Comparison of ENCODE assay signal across 17 cellular contexts in genomic region chr1:156462954-156463795, GRCh38. TPM values are rescaled to one million over a fixed set of nuclear protein-coding genes. Genes with fewer than 3 reads are reported as not detected.
DNase-seq lines count a peak whose midpoint lies in the region; ATAC-seq and TF ChIP-seq lines count a peak whose summit lies in the region.
"Had no signal": no experiment of that assay in that cellular context is flagged by ENCODE, and none has a peak within 500 bp of the region (broad histone marks: within the 10 kb centered on the region; RNA-seq: fewer than 3 reads in every experiment).

No MANE protein-coding gene starts in this region.

- peaks cover 42% of the 10 kb centered on the region for H3K4me1 ChIP-seq in mucosa of stomach (ENCODE audit: control insufficient read depth, insufficient read depth, low read length)
- peaks cover 5 to 76% (median 55%) of the 10 kb centered on the region in 4 donors for H3K4me1 ChIP-seq in tibial artery

- H3K27ac Mint-ChIP-seq in activated naive CD8-positive, alpha-beta T cell treated with anti-CD3 and anti-CD28 coated beads for 36 hours, result peak overlapping the region; percentile 54
- no peak overlapping the region for H3K27ac Mint-ChIP-seq in activated naive CD8-positive, alpha-beta T cell treated with anti-CD3 and anti-CD28 coated beads, Interleukin-2, amount 50 U/mL, for 24 hours
- H3K27ac Mint-ChIP-seq in chondrocyte (ENCODE audit: unreplicated experiment), result peak overlapping the region; percentile 97
- no peak overlapping the region for H3K27ac Mint-ChIP-seq in activated T-helper 1 cell treated with anti-CD3 and anti-CD28 coated beads, Interleukin-12 subunit alpha, Interleukin-12 subunit beta, Interleukin-2, Interleukin-4 antibody, amounts not matched to agents 30 ng/mL and 10 ng/mL and 1 ng/mL, durations not matched to agents 14 hours and 24 hours and 36 hours
- H3K27ac Mint-ChIP-seq: mesothelial cell of epicardium had no signal

- TF ChIP-seq CTCF in chondrocyte (IDR thresholded peaks at IDR 0.05) (no peak), tibial artery (IDR thresholded peaks at IDR 0.05) (no peak)

- no peak for ATAC-seq in activated naive CD8-positive, alpha-beta T cell treated with anti-CD3 and anti-CD28 coated beads, Interleukin-2, amount 50 U/mL, for 24 hours

- H3K27me3 Mint-ChIP-seq in activated naive CD8-positive, alpha-beta T cell treated with anti-CD3 and anti-CD28 coated beads for 36 hours, result no peaks in the 10 kb centered on the region
- H3K27me3 Mint-ChIP-seq in activated naive CD8-positive, alpha-beta T cell treated with anti-CD3 and anti-CD28 coated beads, Interleukin-2, amount 50 U/mL, for 24 hours, result no peaks in the 10 kb centered on the region
- H3K27me3 Mint-ChIP-seq in chondrocyte (ENCODE audit: low read depth), result no peaks in the 10 kb centered on the region
- no peaks in the 10 kb centered on the region for H3K27me3 Mint-ChIP-seq in activated T-helper 1 cell treated with anti-CD3 and anti-CD28 coated beads, Interleukin-12 subunit alpha, Interleukin-12 subunit beta, Interleukin-2, Interleukin-4 antibody, amounts not matched to agents 30 ng/mL and 10 ng/mL and 1 ng/mL, durations not matched to agents 14 hours and 24 hours and 36 hours (ENCODE audit: insufficient read depth)

- intact Hi-C loops in tibial artery (cut with DNase I; ENCODE audit: low total_unique reads), result loop anchor here (5.0 kb wide), 1 partner anchor 39 kb away; the partner anchor contains the start of gene MEF2D
- intact Hi-C loops in activated T-helper 1 cell treated with anti-CD3 and anti-CD28 coated beads, Interleukin-12 subunit alpha, Interleukin-12 subunit beta, Interleukin-2, Interleukin-4 antibody, amounts not matched to agents 30 ng/mL and 10 ng/mL and 1 ng/mL, durations not matched to agents 14 hours and 24 hours and 36 hours (cut with micrococcal nuclease), result no loop called here

- H3K9ac ChIP-seq in mucosa of stomach (ENCODE audit: low read length), result peak overlapping the region; percentile 28
- H3K9ac ChIP-seq: SK-N-SH had no signal

- H3K4me3 ChIP-seq in mucosa of stomach (ENCODE audit: low read length) (no peak overlapping the region), tibial artery (no peak overlapping the region)
- H3K4me3 ChIP-seq: ovary, spleen had no signal

- no peaks in the 10 kb centered on the region for H3K27me3 ChIP-seq in mucosa of stomach (ENCODE audit: control insufficient read depth, insufficient read depth, low read length)
- H3K27me3 ChIP-seq in tibial artery, result no peaks in the 10 kb centered on the region
- H3K27me3 ChIP-seq: ovary, spleen had no signal

- H3K9me3 ChIP-seq in mucosa of stomach (ENCODE audit: control insufficient read depth, low read length), result no peaks in the 10 kb centered on the region
- H3K9me3 ChIP-seq in tibial artery, result no peaks in the 10 kb centered on the region
- H3K9me3 ChIP-seq: ovary, SK-N-SH, spleen had no signal

- H3K36me3 ChIP-seq in mucosa of stomach (ENCODE audit: control insufficient read depth, insufficient read depth, low read length), result peaks cover 7% of the 10 kb centered on the region
- peaks cover 19 to 31% (median 20%) of the 10 kb centered on the region in 3 donors for H3K36me3 ChIP-seq in tibial artery
- H3K36me3 ChIP-seq: ovary had no signal

- no peak overlapping the region for H3K4me3 Mint-ChIP-seq in activated naive CD8-positive, alpha-beta T cell treated with anti-CD3 and anti-CD28 coated beads for 36 hours
- no peak overlapping the region for H3K4me3 Mint-ChIP-seq in activated naive CD8-positive, alpha-beta T cell treated with anti-CD3 and anti-CD28 coated beads, Interleukin-2, amount 50 U/mL, for 24 hours
- H3K4me3 Mint-ChIP-seq in chondrocyte (ENCODE audit: unreplicated experiment), result no peak overlapping the region
- H3K4me3 Mint-ChIP-seq in activated T-helper 1 cell treated with anti-CD3 and anti-CD28 coated beads, Interleukin-12 subunit alpha, Interleukin-12 subunit beta, Interleukin-2, Interleukin-4 antibody, amounts not matched to agents 30 ng/mL and 10 ng/mL and 1 ng/mL, durations not matched to agents 14 hours and 24 hours and 36 hours, result no peak overlapping the region
- H3K4me3 Mint-ChIP-seq: mesothelial cell of epicardium had no signal

- peaks cover 13% of the 10 kb centered on the region for H3K4me1 Mint-ChIP-seq in activated naive CD8-positive, alpha-beta T cell treated with anti-CD3 and anti-CD28 coated beads for 36 hours
- peaks cover 3% of the 10 kb centered on the region for H3K4me1 Mint-ChIP-seq in activated naive CD8-positive, alpha-beta T cell treated with anti-CD3 and anti-CD28 coated beads, Interleukin-2, amount 50 U/mL, for 24 hours
- peaks cover 72% of the 10 kb centered on the region for H3K4me1 Mint-ChIP-seq in chondrocyte (ENCODE audit: low read depth)
- H3K4me1 Mint-ChIP-seq in activated T-helper 1 cell treated with anti-CD3 and anti-CD28 coated beads, Interleukin-12 subunit alpha, Interleukin-12 subunit beta, Interleukin-2, Interleukin-4 antibody, amounts not matched to agents 30 ng/mL and 10 ng/mL and 1 ng/mL, durations not matched to agents 14 hours and 24 hours and 36 hours (ENCODE audit: low read depth), result peaks cover 12% of the 10 kb centered on the region

- H3K27ac ChIP-seq in tibial artery, result peak overlapping the region; percentile 91 to 94
- H3K27ac ChIP-seq: ovary had no signal

- no peaks in the 10 kb centered on the region for H3K9me3 Mint-ChIP-seq in activated naive CD8-positive, alpha-beta T cell treated with anti-CD3 and anti-CD28 coated beads for 36 hours
- H3K9me3 Mint-ChIP-seq in activated naive CD8-positive, alpha-beta T cell treated with anti-CD3 and anti-CD28 coated beads, Interleukin-2, amount 50 U/mL, for 24 hours, result no peaks in the 10 kb centered on the region
- no peaks in the 10 kb centered on the region for H3K9me3 Mint-ChIP-seq in chondrocyte (ENCODE audit: low read depth)
- no peaks in the 10 kb centered on the region for H3K9me3 Mint-ChIP-seq in activated T-helper 1 cell treated with anti-CD3 and anti-CD28 coated beads, Interleukin-12 subunit alpha, Interleukin-12 subunit beta, Interleukin-2, Interleukin-4 antibody, amounts not matched to agents 30 ng/mL and 10 ng/mL and 1 ng/mL, durations not matched to agents 14 hours and 24 hours and 36 hours
- H3K9me3 Mint-ChIP-seq: mesothelial cell of epicardium had no signal

- H3K36me3 Mint-ChIP-seq in activated naive CD8-positive, alpha-beta T cell treated with anti-CD3 and anti-CD28 coated beads for 36 hours, result peaks cover 3% of the 10 kb centered on the region
- peaks cover 3% of the 10 kb centered on the region for H3K36me3 Mint-ChIP-seq in activated naive CD8-positive, alpha-beta T cell treated with anti-CD3 and anti-CD28 coated beads, Interleukin-2, amount 50 U/mL, for 24 hours (ENCODE audit: low read depth)
- H3K36me3 Mint-ChIP-seq in chondrocyte (ENCODE audit: low read depth), result peaks cover 6% of the 10 kb centered on the region
- H3K36me3 Mint-ChIP-seq in activated T-helper 1 cell treated with anti-CD3 and anti-CD28 coated beads, Interleukin-12 subunit alpha, Interleukin-12 subunit beta, Interleukin-2, Interleukin-4 antibody, amounts not matched to agents 30 ng/mL and 10 ng/mL and 1 ng/mL, durations not matched to agents 14 hours and 24 hours and 36 hours (ENCODE audit: low read depth), result peaks cover 19% of the 10 kb centered on the region

- no peak for DNase-seq in activated naive CD8-positive, alpha-beta T cell treated with anti-CD3 and anti-CD28 coated beads for 36 hours
- no peak for DNase-seq in activated naive CD8-positive, alpha-beta T cell treated with anti-CD3 and anti-CD28 coated beads, Interleukin-2, amount 50 U/mL, for 24 hours
- no peak for DNase-seq in chondrocyte (ENCODE audit: low spot score)
- no peak for DNase-seq in tibial artery
- no peak for DNase-seq in GF-D8 (lab: John Stamatoyannopoulos, UW)
- DNase-seq in NK-92 treated with Interleukin-12 subunit alpha and Interleukin-12 subunit beta, amount 100 ng/mL, for 24 hours (lab: John Stamatoyannopoulos, UW), result no peak
- no peak for DNase-seq in activated T-helper 1 cell treated with anti-CD3 and anti-CD28 coated beads, Interleukin-12 subunit alpha, Interleukin-12 subunit beta, Interleukin-2, Interleukin-4 antibody, amounts not matched to agents 30 ng/mL and 10 ng/mL and 1 ng/mL, durations not matched to agents 14 hours and 24 hours and 36 hours (ENCODE audit: low spot score)
- DNase-seq: activated CD4-positive, alpha-beta T cell treated with anti-CD3 and anti-CD28 coated beads, Interleukin-2, amount 50 U/mL, for 4 hours; effector CD8-positive, alpha-beta T cell; foreskin fibroblast; NCI-H187 treated with DMSO at 0.1 percent for 48 hours; NCI-H510A; ovary; spleen had no signal

RNA-seq across cellular contexts. Expression of gene MEF2D, which starts 37.4 kb away (rescaled TPM):
- total RNA-seq in activated naive CD8-positive, alpha-beta T cell treated with anti-CD3 and anti-CD28 coated beads for 36 hours, result 10 to 100 TPM; 25.7 to 27.8 TPM
- total RNA-seq in chondrocyte, result 42.3 to 64.7 TPM (median 62.0 TPM) in 3 replicates
- total RNA-seq in activated T-helper 1 cell treated with anti-CD3 and anti-CD28 coated beads, Interleukin-12 subunit alpha, Interleukin-12 subunit beta, Interleukin-2, Interleukin-4 antibody, amounts not matched to agents 30 ng/mL and 10 ng/mL and 1 ng/mL, durations not matched to agents 14 hours and 24 hours and 36 hours, result 36.3 and 37.0 TPM in 2 replicates

Comparison
In these comparisons a context has a peak if more than half of its experiments do, and no peak if none do; other contexts are left out.
1. H3K27ac Mint-ChIP-seq: peak in activated naive CD8-positive, alpha-beta T cell treated with anti-CD3 and anti-CD28 coated beads for 36 hours (single experiment) and chondrocyte (single experiment); none in activated naive CD8-positive, alpha-beta T cell treated with anti-CD3 and anti-CD28 coated beads, Interleukin-2, amount 50 U/mL, for 24 hours (single experiment) and activated T-helper 1 cell treated with anti-CD3 and anti-CD28 coated beads, Interleukin-12 subunit alpha, Interleukin-12 subunit beta, Interleukin-2, Interleukin-4 antibody, amounts not matched to agents 30 ng/mL and 10 ng/mL and 1 ng/mL, durations not matched to agents 14 hours and 24 hours and 36 hours (single experiment).